17 cellular contexts compared by ENCODE assay signal in the genomic region with DNA sequence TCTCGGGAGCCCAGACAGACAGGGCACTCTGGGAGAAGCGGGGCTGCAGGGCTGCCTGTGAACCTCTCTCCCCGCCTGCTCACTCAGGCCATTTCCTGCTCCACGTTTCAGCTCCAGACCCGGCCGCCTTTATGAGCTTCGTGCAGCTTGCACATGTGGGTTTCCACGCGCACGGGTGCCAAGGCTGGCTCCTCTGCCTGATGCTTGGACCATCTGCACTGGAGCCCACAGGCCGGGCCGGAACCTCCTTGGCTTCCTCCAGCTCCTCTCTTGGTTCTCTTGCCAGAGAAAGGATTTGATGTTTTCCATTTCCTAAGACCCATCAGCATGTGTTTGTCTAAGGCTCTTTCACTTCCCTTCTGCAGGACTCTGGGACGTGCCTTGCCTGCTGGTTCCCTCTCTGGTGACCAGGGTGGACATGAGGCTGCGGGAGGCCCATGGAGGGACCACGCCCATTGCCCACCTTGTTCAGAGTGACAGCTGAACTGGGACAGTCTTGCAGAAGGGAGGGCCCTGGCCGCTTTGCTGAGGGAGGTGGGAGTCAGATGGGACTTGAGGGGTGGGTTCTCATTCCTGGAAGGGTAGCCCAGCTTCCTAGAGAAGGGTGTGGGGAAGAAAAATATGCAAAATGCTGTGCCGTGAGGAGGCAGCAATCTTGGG. TPM values are rescaled to one million over a fixed set of nuclear protein-coding genes. Genes with fewer than 3 reads are reported as not detected.
A peak's percentile ranks its signal among the peaks of the same experiment; 100 is the strongest.
DNase-seq lines count a peak whose midpoint lies in the region; ATAC-seq, FAIRE-seq and TF ChIP-seq lines count a peak whose summit lies in the region.
"Had no signal": no experiment of that assay in that cellular context is flagged by ENCODE, and none has a peak within 500 bp of the region (broad histone marks: within the 10 kb centered on the region; RNA-seq: fewer than 3 reads in every experiment).

No MANE protein-coding gene starts in this region.

- no peak for TF ChIP-seq EP300 in gastroesophageal sphincter (IDR thresholded peaks at IDR 0.05)

- H3K4me2 ChIP-seq in H9 (ENCODE audit: insufficient read depth, insufficient read length, low read length) (no peak overlapping the region), osteoblast (ENCODE audit: insufficient read depth, low read length) (no peak overlapping the region)
- H3K4me2 ChIP-seq: neural progenitor cell had no signal

- no peak overlapping the region for H3K27ac ChIP-seq in H9 (ENCODE audit: insufficient read length, low read depth, low read length)
- no peak overlapping the region for H3K27ac ChIP-seq in gastroesophageal sphincter
- no peak overlapping the region for H3K27ac ChIP-seq in osteoblast (ENCODE audit: low read depth, low read length)
- H3K27ac ChIP-seq: HL-60, neural progenitor cell had no signal

- peak overlapping the region; percentile 24; the same call in 1 of the 2 replicates for H3K14ac ChIP-seq in H9 (ENCODE audit: insufficient read depth, low read length)

- no peaks in the 10 kb centered on the region for H3K36me3 ChIP-seq in gastroesophageal sphincter
- no peaks in the 10 kb centered on the region for H3K36me3 ChIP-seq in osteoblast (ENCODE audit: insufficient read depth, low read length)
- H3K36me3 ChIP-seq: neural progenitor cell had no signal

- no peak overlapping the region for H2BK20ac ChIP-seq in H9 (ENCODE audit: low read depth, low read length, poor library complexity, severe bottlenecking)

- no peak overlapping the region for H3K23ac ChIP-seq in H9 (ENCODE audit: insufficient read length, low read depth, low read length)

- no peak overlapping the region for H2AK5ac ChIP-seq in H9 (ENCODE audit: insufficient read length, low read length)

- TF ChIP-seq CTCF in AG10803 (conservative IDR thresholded peaks at IDR 0.05; ENCODE audit: low read length) (no peak), H9 (conservative IDR thresholded peaks at IDR 0.05) (no peak), gastroesophageal sphincter (IDR thresholded peaks at IDR 0.05) (no peak), osteoblast (IDR thresholded peaks at IDR 0.05; ENCODE audit: extremely low read depth, low read depth, low read length) (no peak)

- no peak overlapping the region for H2BK120ac ChIP-seq in H9 (ENCODE audit: low read depth, low read length, poor library complexity, severe bottlenecking)

- no peaks in the 10 kb centered on the region for H3K79me2 ChIP-seq in H9 (ENCODE audit: insufficient read depth, low read length)
- no peaks in the 10 kb centered on the region for H3K79me2 ChIP-seq in osteoblast (ENCODE audit: insufficient read depth, low read length)

- no peaks in the 10 kb centered on the region for H4K20me1 ChIP-seq in H9 (ENCODE audit: control insufficient read depth, insufficient read depth, insufficient read length)
- no peaks in the 10 kb centered on the region for H4K20me1 ChIP-seq in osteoblast (ENCODE audit: insufficient read depth, low read length)

- no peak overlapping the region for H3K9ac ChIP-seq in H9 (ENCODE audit: extremely low read depth, insufficient read length, low read length)
- H3K9ac ChIP-seq: neural progenitor cell had no signal

- H3K9me3 Mint-ChIP-seq in H9: peaks cover 24 to 25% of the 10 kb centered on the region in 2 experiments

- no peak overlapping the region for H4K91ac ChIP-seq in H9 (ENCODE audit: insufficient read length, low read depth, low read length)

- no peak overlapping the region for H3K4me3 Mint-ChIP-seq in H9
- H3K4me3 Mint-ChIP-seq: neural progenitor cell had no signal

- H3K18ac ChIP-seq in H9 (ENCODE audit: insufficient read length, low read depth, low read length): no peak overlapping the region

- no peaks in the 10 kb centered on the region; a peak in 2 of 7 replicates for H3K36me3 Mint-ChIP-seq in H9 (ENCODE audit: insufficient read depth in 1 of 3, low read depth in 3 of 3)
- H3K36me3 Mint-ChIP-seq: neural progenitor cell had no signal

- H4K8ac ChIP-seq in H9 (replicated peaks; ENCODE audit: insufficient read length, low read depth, low read length): no peak overlapping the region

- H3K9me3 ChIP-seq in H9 (ENCODE audit: control insufficient read depth, low read depth, low read length) (no peaks in the 10 kb centered on the region), gastroesophageal sphincter (no peaks in the 10 kb centered on the region), osteoblast (ENCODE audit: low read depth, low read length) (no peaks in the 10 kb centered on the region)

- DNase-seq in AG10803 (ENCODE audit: low read depth) (peak; percentile 59), H9 (peak; percentile 22), osteoblast (ENCODE audit: insufficient read length, low spot score, missing footprints) (peak; percentile 81), putamen (ENCODE audit: low spot score) (no peak), frontal cortex (ENCODE audit: low spot score in 2 of 2) (no peak), HEK293T (ENCODE audit: extremely low spot score) (no peak)
- DNase-seq: DMS79; HCEC 1CT; NCI-H1436; NCI-H2227 treated with DMSO at 0.1 percent for 48 hours; PC-3; stimulated activated CD4-positive, alpha-beta T cell treated with anti-CD3 and anti-CD28 coated beads, Interleukin-12 subunit alpha, Interleukin-12 subunit beta, amount 100 ng/mL, for 4 hours had no signal

- H3T11ph ChIP-seq in H9 (ENCODE audit: low read length): no peak overlapping the region

- ATAC-seq in gastroesophageal sphincter: peak; percentile 8
- no peak for ATAC-seq in HG03469 (IDR thresholded peaks at IDR 0.05; ENCODE audit: unreplicated experiment)
- ATAC-seq: PC-3 had no signal

- no peak overlapping the region for H3K27ac Mint-ChIP-seq in H9
- H3K27ac Mint-ChIP-seq: neural progenitor cell had no signal

- no peak overlapping the region for H2BK12ac ChIP-seq in H9 (ENCODE audit: insufficient read length, low read depth, low read length)

- H3K27me3 ChIP-seq in H9 (ENCODE audit: insufficient read depth, low read length): no peaks in the 10 kb centered on the region
- peaks cover 12% of the 10 kb centered on the region for H3K27me3 ChIP-seq in gastroesophageal sphincter
- H3K27me3 ChIP-seq in osteoblast (ENCODE audit: insufficient read depth, low read length): no peaks in the 10 kb centered on the region
- H3K27me3 ChIP-seq: neural progenitor cell had no signal

- no peak for TF ChIP-seq POLR2A in gastroesophageal sphincter (IDR thresholded peaks at IDR 0.05)

- H2AFZ ChIP-seq in H9 (ENCODE audit: low read length) (no peak overlapping the region), osteoblast (ENCODE audit: low read length) (peak overlapping the region; percentile 82)
- H2AFZ ChIP-seq: neural progenitor cell had no signal

- peaks cover 7 to 20% of the 10 kb centered on the region in 2 experiments; a peak in 3 of 4 replicates for H3K4me1 Mint-ChIP-seq in H9

- no peak overlapping the region for H4K5ac ChIP-seq in H9 (ENCODE audit: insufficient read length, low read depth, low read length)

- H3K4me3 ChIP-seq in AG10803 (ENCODE audit: low read length) (no peak overlapping the region), gastroesophageal sphincter (no peak overlapping the region), osteoblast (ENCODE audit: insufficient read depth, low read length) (no peak overlapping the region)
- H3K4me3 ChIP-seq: neural progenitor cell had no signal

- no peak overlapping the region for H2BK5ac ChIP-seq in H9 (ENCODE audit: insufficient read length, low read length)

- FAIRE-seq in frontal cortex (lab: Jason Lieb, UNC): no peak
- FAIRE-seq: colon had no signal

- CTCF ChIA-PET in HEK293T (lab: Yijun Ruan, JAX): no interaction called here

- no CpG with 5 or more reads among the region's 17 CpGs for WGBS in H9 (ENCODE audit: extremely low coverage, insufficient read length, low lambda C conversion rate)
- 21% methylated on average over 9 of the region's 17 CpGs; no CpG with 5 or more reads in 1 of the 2 donors for WGBS in gastroesophageal sphincter (ENCODE audit: low coverage in 1 of 2), 2 donors

- no peak overlapping the region for H2BK15ac ChIP-seq in H9 (ENCODE audit: low read depth, low read length)

- no peak overlapping the region for H3K4ac ChIP-seq in H9 (ENCODE audit: low read depth, low read length)

- no peak overlapping the region for H3K56ac ChIP-seq in H9 (ENCODE audit: insufficient read length, low read depth, low read length)

- H3K4me1 ChIP-seq in H9 (ENCODE audit: insufficient read depth, low read length) (no peaks in the 10 kb centered on the region; the same call in 1 of the 2 replicates), gastroesophageal sphincter (peaks cover 0 to 4% (median 0%) of the 10 kb centered on the region in 3 donors), osteoblast (ENCODE audit: insufficient read depth, low read length) (peaks cover 22% of the 10 kb centered on the region)

- H3K27me3 Mint-ChIP-seq in H9 (ENCODE audit: low read depth): peaks cover 3% of the 10 kb centered on the region

- H3K79me1 ChIP-seq in H9 (ENCODE audit: insufficient read depth, low read depth, low read length, poor library complexity, severe bottlenecking): no peaks in the 10 kb centered on the region

- peaks cover 3% of the 10 kb centered on the region for H3K23me2 ChIP-seq in H9 (ENCODE audit: insufficient read length, low read depth, low read length, poor library complexity, severe bottlenecking)

- POLR2A ChIA-PET in HEK293T (lab: Yijun Ruan, JAX): no interaction called here

TF ChIP-seq in HEK293T, 16 proteins besides CTCF, POLR2A, EP300 and RAD21:
- TF ChIP-seq FOXK2 (IDR thresholded peaks at IDR 0.05): no peak
- TF ChIP-seq HDGF (IDR thresholded peaks at IDR 0.05; ENCODE audit: borderline replicate concordance): no peak
- no peak for TF ChIP-seq NFRKB (IDR thresholded peaks at IDR 0.05)
- no peak for TF ChIP-seq SP1 (IDR thresholded peaks at IDR 0.05)
- TF ChIP-seq ELF4 (IDR thresholded peaks at IDR 0.05): no peak
- no peak for TF ChIP-seq L3MBTL2 (conservative IDR thresholded peaks at IDR 0.05)
- TF ChIP-seq, protein P1, sequence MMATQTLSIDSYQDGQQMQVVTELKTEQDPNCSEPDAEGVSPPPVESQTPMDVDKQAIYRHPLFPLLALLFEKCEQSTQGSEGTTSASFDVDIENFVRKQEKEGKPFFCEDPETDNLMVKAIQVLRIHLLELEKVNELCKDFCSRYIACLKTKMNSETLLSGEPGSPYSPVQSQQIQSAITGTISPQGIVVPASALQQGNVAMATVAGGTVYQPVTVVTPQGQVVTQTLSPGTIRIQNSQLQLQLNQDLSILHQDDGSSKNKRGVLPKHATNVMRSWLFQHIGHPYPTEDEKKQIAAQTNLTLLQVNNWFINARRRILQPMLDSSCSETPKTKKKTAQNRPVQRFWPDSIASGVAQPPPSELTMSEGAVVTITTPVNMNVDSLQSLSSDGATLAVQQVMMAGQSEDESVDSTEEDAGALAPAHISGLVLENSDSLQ (IDR thresholded peaks at IDR 0.05): no peak
- TF ChIP-seq ARNT (IDR thresholded peaks at IDR 0.05): no peak
- no peak for TF ChIP-seq ZNF384 (IDR thresholded peaks at IDR 0.05)
- TF ChIP-seq TARDBP (IDR thresholded peaks at IDR 0.05): no peak

RNA-seq across cellular contexts. Expression of a gene that starts 23.3 kb away (rescaled TPM):
- total RNA-seq in H9 (2021) (8.6 and 9.5 TPM in 2 replicates), gastroesophageal sphincter (10 to 100 TPM; 48.5 to 86.4 (median 74.9) TPM), osteoblast (571 and 801 TPM in 2 replicates), frontal cortex (2.9 TPM)

Comparison
In these comparisons a context has a peak if more than half of its experiments do, and no peak if none do; other contexts are left out.
1. DNase-seq: peak in AG10803 (single experiment), H9 (single experiment) and osteoblast (single experiment); none in putamen (single experiment), frontal cortex (0 of 2) and HEK293T (single experiment).